9 cellular contexts compared by ENCODE assay signal in genomic region chr12:48795550-48796455, GRCh38. TPM values are rescaled to one million over a fixed set of nuclear protein-coding genes. Genes with fewer than 3 reads are reported as not detected.
DNase-seq lines count a peak whose midpoint lies in the region; ATAC-seq and TF ChIP-seq lines count a peak whose summit lies in the region.
"Had no signal": no experiment of that assay in that cellular context is flagged by ENCODE, and none has a peak within 500 bp of the region (broad histone marks: within the 10 kb centered on the region; RNA-seq: fewer than 3 reads in every experiment).

No MANE protein-coding gene starts in this region.

- TF ChIP-seq CTCF in WTC11 (IDR thresholded peaks at IDR 0.05) (peak; percentile 98), chondrocyte (IDR thresholded peaks at IDR 0.05) (peak; percentile 96)

- H3K36me3 Mint-ChIP-seq in WTC11 = no peaks in the 10 kb centered on the region
- no peaks in the 10 kb centered on the region for H3K36me3 Mint-ChIP-seq in chondrocyte (ENCODE audit: low read depth)

- CTCF ChIA-PET in WTC11 (lab: Charles Lee) = interaction anchor here (0.6 to 7.8 kb wide), 23 partner anchors 11 to 177 kb away, joined by 3 to 144 read pairs (median 4); a partner anchor contains a TSS

- H3K9me3 Mint-ChIP-seq in WTC11 (no peaks in the 10 kb centered on the region), chondrocyte (ENCODE audit: low read depth) (no peaks in the 10 kb centered on the region)
- H3K9me3 Mint-ChIP-seq: stimulated activated naive CD8-positive, alpha-beta T cell treated with anti-CD3 and anti-CD28 coated beads, Interleukin-15, Interleukin-2, amounts not matched to agents 100 ng/mL and 50 ng/mL, for 24 hours had no signal

- H3K4me1 Mint-ChIP-seq in WTC11 = peaks cover 10% of the 10 kb centered on the region
- peaks cover 9% of the 10 kb centered on the region for H3K4me1 Mint-ChIP-seq in chondrocyte (ENCODE audit: low read depth)

- peak in 11 of 14 donors; percentile 7 to 60 (median 46) for DNase-seq in C1 segment of cervical spinal cord (lab: John Stamatoyannopoulos, UW)
- peak; percentile 72 for DNase-seq in H4 (ENCODE audit: low spot score)
- DNase-seq in NCI-H2171 (lab: John Stamatoyannopoulos, UW) = peak; percentile 44
- DNase-seq in WTC11 (ENCODE audit: low spot score) = peak; percentile 87
- no peak for DNase-seq in chondrocyte (ENCODE audit: low spot score)
- DNase-seq in kidney glomerular epithelial cell (lab: John Stamatoyannopoulos, UW) = peak; percentile 80
- DNase-seq in stimulated activated CD4-positive, alpha-beta T cell treated with anti-CD3 and anti-CD28 coated beads, Interleukin-2, amount 100 ng/mL, for 4 hours (ENCODE audit: low read depth) = peak; percentile 25

- POLR2A ChIA-PET in WTC11 (lab: Charles Lee) = interaction anchor here (0.8 kb wide), 1 partner anchor 40 kb away, joined by 5 read pairs; no protein-coding TSS in a partner anchor

- H3K4me3 Mint-ChIP-seq in WTC11 = peak overlapping the region; percentile 29; the same call in 1 of the 2 replicates
- no peak overlapping the region for H3K4me3 Mint-ChIP-seq in chondrocyte (ENCODE audit: unreplicated experiment)
- H3K4me3 Mint-ChIP-seq: stimulated activated naive CD8-positive, alpha-beta T cell treated with anti-CD3 and anti-CD28 coated beads, Interleukin-15, Interleukin-2, amounts not matched to agents 100 ng/mL and 50 ng/mL, for 24 hours had no signal

- H3K27me3 Mint-ChIP-seq in WTC11 (ENCODE audit: low read depth) (peaks cover 5% of the 10 kb centered on the region; the same call in 1 of the 2 replicates), chondrocyte (ENCODE audit: low read depth) (no peaks in the 10 kb centered on the region)

- H3K27ac Mint-ChIP-seq in WTC11 (no peak overlapping the region), chondrocyte (ENCODE audit: unreplicated experiment) (no peak overlapping the region)
- H3K27ac Mint-ChIP-seq: stimulated activated naive CD8-positive, alpha-beta T cell treated with anti-CD3 and anti-CD28 coated beads, Interleukin-15, Interleukin-2, amounts not matched to agents 100 ng/mL and 50 ng/mL, for 24 hours had no signal

- ATAC-seq in WTC11 (peak; percentile 95), GM21526 (IDR thresholded peaks at IDR 0.05; ENCODE audit: low FRiP score, unreplicated experiment) (no peak)

TF ChIP-seq in WTC11, 78 proteins besides CTCF, POLR2A, EP300 and RAD21:
- no peak for TF ChIP-seq ZNF138 (CRISPR knock-in tag; conservative IDR thresholded peaks at IDR 0.05)
- no peak for TF ChIP-seq STAT6 (CRISPR knock-in tag; conservative IDR thresholded peaks at IDR 0.05; ENCODE audit: low read depth)
- TF ChIP-seq FOXK1 (CRISPR knock-in tag; IDR thresholded peaks at IDR 0.05) = no peak
- TF ChIP-seq ZNF416 (CRISPR knock-in tag; IDR thresholded peaks at IDR 0.05) = no peak
- no peak for TF ChIP-seq ZNF219 (CRISPR knock-in tag; IDR thresholded peaks at IDR 0.05; ENCODE audit: borderline replicate concordance)
- no peak for TF ChIP-seq GABPB1 (CRISPR knock-in tag; IDR thresholded peaks at IDR 0.05)
- TF ChIP-seq CREM (CRISPR knock-in tag; IDR thresholded peaks at IDR 0.05) = no peak
- no peak for TF ChIP-seq JUN (CRISPR knock-in tag; IDR thresholded peaks at IDR 0.05)
- TF ChIP-seq NFE2L1 (CRISPR knock-in tag; IDR thresholded peaks at IDR 0.05) = no peak

RNA-seq across cellular contexts. Expression of gene ADCY6, which starts 6.9 kb away (rescaled TPM):
- total RNA-seq in H4 (2014; rRNA removed; shearing (Covaris generic)) = 7.8 and 8.5 TPM in 2 replicates
- total RNA-seq in WTC11 (2021) (11.9 to 12.8 TPM (median 12.2 TPM) in 3 replicates), chondrocyte (54.9 to 57.6 TPM (median 57.2 TPM) in 3 replicates)

RNA-seq across cellular contexts. Expression of gene CACNB3, which starts 22.5 kb away (rescaled TPM):
- total RNA-seq in H4 (2014; rRNA removed; shearing (Covaris generic)) = 15.1 and 17.7 TPM in 2 replicates
- 15.0 to 17.3 TPM (median 17.0 TPM) in 3 replicates for total RNA-seq in WTC11 (2021)
- total RNA-seq in chondrocyte = 57.5 to 72.6 TPM (median 69.5 TPM) in 3 replicates

RNA-seq across cellular contexts. Expression of gene DDX23, which starts 56.2 kb away (rescaled TPM):
- total RNA-seq in H4 (2014; rRNA removed; shearing (Covaris generic)) = 65.5 and 75.0 TPM in 2 replicates
- total RNA-seq in WTC11 (2021) = 91.1 to 107 TPM (median 93.4 TPM) in 3 replicates
- 59.1 to 71.1 TPM (median 61.9 TPM) in 3 replicates for total RNA-seq in chondrocyte
